In genomic region chr20:40962733-40963504, GRCh38 we compare ENCODE assay signal across 8 cellular contexts.
DNase-seq lines count a peak whose midpoint lies in the region; ATAC-seq and TF ChIP-seq lines count a peak whose summit lies in the region.

No MANE protein-coding gene starts in this region.

- H3K27ac ChIP-seq in colonic mucosa (no peak overlapping the region), right lobe of liver (no peak overlapping the region)

- H3K27me3 ChIP-seq in colonic mucosa (no peaks in the 10 kb centered on the region), right lobe of liver (no peaks in the 10 kb centered on the region)

- H3K9me3 ChIP-seq in colonic mucosa (no peaks in the 10 kb centered on the region), right lobe of liver (no peaks in the 10 kb centered on the region)

- DNase-seq in NCI-H345 treated with DMSO at 0.1 percent for 48 hours (lab: John Stamatoyannopoulos, UW; ENCODE audit: unreplicated experiment) (peak; percentile 65), colonic mucosa (peak; percentile 74), right lobe of liver (peak; percentile 69 to 78 (median 74))
- peak; percentile 59 to 72 for DNase-seq in activated CD4-positive, alpha-beta T cell treated with anti-CD3 and anti-CD28 coated beads for 4 hours
- peak; percentile 48 to 52 (median 52) for DNase-seq in stimulated activated CD4-positive, alpha-beta T cell treated with anti-CD3 and anti-CD28 coated beads, TNF-alpha, amount 100 ng/mL, for 4 hours (ENCODE audit: low read depth in 3 of 3)

- H3K9ac ChIP-seq in colonic mucosa (ENCODE audit: low read depth in 2 of 2, low read length in 2 of 2): no peak overlapping the region

- no peak for TF ChIP-seq POLR2A in right lobe of liver (IDR thresholded peaks at IDR 0.05)

- intact Hi-C loops in colonic mucosa (cut with DNase I) (loop anchor here (5.0 to 10.0 kb wide), 4 partner anchors 221 to 1698 kb away; no protein-coding TSS in a partner anchor), right lobe of liver (cut with DNase I) (loop anchor here in 1 of 2 donors (5.0 kb wide), 1 partner anchor 221 kb away; no protein-coding TSS in a partner anchor)

- H3K4me3 ChIP-seq in colonic mucosa (no peak overlapping the region), right lobe of liver (no peak overlapping the region)

- peak; percentile 62 for ATAC-seq in HG03095 (IDR thresholded peaks at IDR 0.05; ENCODE audit: unreplicated experiment)
- peak; percentile 90 to 95 (median 94) for ATAC-seq in right lobe of liver
- ATAC-seq in GM19467 (IDR thresholded peaks at IDR 0.05; ENCODE audit: unreplicated experiment): no peak

- WGBS in right lobe of liver (ENCODE audit: insufficient coverage, low coverage, low lambda C conversion rate, missing lambda C conversion rate): 17% methylated on average over 16 of the region's 21 CpGs

- H3K36me3 ChIP-seq in colonic mucosa: no peaks in the 10 kb centered on the region
- H3K36me3 ChIP-seq in right lobe of liver: no peaks in the 10 kb centered on the region

- no peaks in the 10 kb centered on the region for H3K4me1 ChIP-seq in colonic mucosa
- no peaks in the 10 kb centered on the region for H3K4me1 ChIP-seq in right lobe of liver

- peak; percentile 83 for TF ChIP-seq CTCF in GM12872 (IDR thresholded peaks at IDR 0.05; ENCODE audit: insufficient read depth, low read depth, low read length)
- peak; percentile 87 for TF ChIP-seq CTCF in colonic mucosa (IDR thresholded peaks at IDR 0.05)
- peak; percentile 73 to 96 (median 94) for TF ChIP-seq CTCF in right lobe of liver (IDR thresholded peaks at IDR 0.05)
